In the genomic region with DNA sequence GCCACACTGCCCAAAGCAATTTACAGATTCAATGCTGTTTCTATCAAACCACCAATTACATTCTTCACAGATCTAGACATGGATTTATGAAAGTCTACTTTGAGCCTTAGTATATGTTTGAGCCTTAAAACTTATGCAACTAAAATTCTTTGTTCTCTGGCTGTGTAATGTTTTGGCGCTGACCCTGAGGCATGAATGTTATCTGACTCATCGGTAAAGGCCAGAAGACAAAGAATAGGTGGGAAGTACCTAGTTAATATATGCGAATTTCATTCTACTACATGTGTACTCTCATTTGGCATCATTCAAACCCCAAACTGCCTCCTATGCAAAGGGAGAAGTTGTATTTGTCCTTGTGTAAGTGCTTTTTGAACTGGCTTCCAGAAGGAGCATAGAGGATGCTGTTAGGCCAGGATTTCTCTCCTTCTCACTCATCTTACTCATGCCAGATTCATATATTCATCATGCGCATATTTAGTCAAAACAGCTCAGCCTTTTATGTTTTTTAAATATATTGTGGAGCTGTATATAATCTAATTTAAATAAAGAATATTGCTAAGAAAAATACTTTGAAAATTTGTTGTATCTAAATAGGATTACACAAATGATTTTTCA, we compare ENCODE assay signal across 10 cellular contexts.
DNase-seq lines count a peak whose midpoint lies in the region; ATAC-seq and TF ChIP-seq lines count a peak whose summit lies in the region.
"Had no signal": no experiment of that assay in that cellular context is flagged by ENCODE, and none has a peak within 500 bp of the region (broad histone marks: within the 10 kb centered on the region; RNA-seq: fewer than 3 reads in every experiment).

No MANE protein-coding gene starts in this region.

- 0 out of 2 replicates have a peak overlapping the region, but pooled peaks have one; percentile 2 for H2AFZ ChIP-seq in PC-3 (ENCODE audit: low read length)

- H3K4me1 ChIP-seq in PC-3 (ENCODE audit: insufficient read depth, low read length): peaks cover 17% of the 10 kb centered on the region
- H3K4me1 ChIP-seq: Caco-2 had no signal

- H3K27ac ChIP-seq in PC-3 (ENCODE audit: low read length): peak overlapping the region; percentile 15

- no peak overlapping the region for H3K9ac ChIP-seq in PC-3 (ENCODE audit: low read length)

- 0 out of 2 replicates have a peak overlapping the region, but pooled peaks have one; percentile 22 for H3K4me2 ChIP-seq in PC-3 (ENCODE audit: low read length)

- no peaks in the 10 kb centered on the region for H4K20me1 ChIP-seq in PC-3 (ENCODE audit: low read length)

- no peak overlapping the region for H3K4me3 ChIP-seq in PC-3 (ENCODE audit: low read length)
- no peak overlapping the region for H3K4me3 ChIP-seq in fibroblast of pulmonary artery (replicated peaks; ENCODE audit: low read depth, low read length)

- no peaks in the 10 kb centered on the region for H3K9me2 ChIP-seq in PC-3 (replicated peaks; ENCODE audit: low read length)

- ATAC-seq in GM21619 (IDR thresholded peaks at IDR 0.05; ENCODE audit: unreplicated experiment) (peak; percentile 33), PC-3 (peak; percentile 96), HG03135 (IDR thresholded peaks at IDR 0.05; ENCODE audit: unreplicated experiment) (no peak)

- intact Hi-C loops in PC-3 (cut with micrococcal nuclease): loop anchor here (1.0 to 5.0 kb wide), 4 partner anchors 19 to 126 kb away; no protein-coding TSS in a partner anchor

- DNase-seq in AG09319 (ENCODE audit: extremely low read depth, low read depth) (peak; percentile 18), PC-3 (peak; percentile 80), fibroblast of pulmonary artery (ENCODE audit: low read depth) (peak; percentile 65), NCI-H1694 (lab: John Stamatoyannopoulos, UW) (no peak), NCI-H2171 treated with DMSO at 0.1 percent for 48 hours (lab: John Stamatoyannopoulos, UW) (no peak)
- DNase-seq in activated CD4-positive, alpha-beta T cell treated with anti-CD3 and anti-CD28 coated beads for 1 hour: no peak
- DNase-seq: Caco-2; central memory CD4-positive, alpha-beta T cell had no signal

- no peaks in the 10 kb centered on the region for H3K79me2 ChIP-seq in PC-3 (ENCODE audit: low read length)

- CTCF ChIA-PET in PC-3 (lab: Charles Lee): no interaction called here

- no peak for TF ChIP-seq CTCF in AG09319 (IDR thresholded peaks at IDR 0.05; ENCODE audit: low read depth, low read length)
- TF ChIP-seq CTCF in PC-3 (conservative IDR thresholded peaks at IDR 0.05; ENCODE audit: low read depth, low read length): no peak
- TF ChIP-seq CTCF in fibroblast of pulmonary artery (IDR thresholded peaks at IDR 0.05; ENCODE audit: low read length, missing control alignments): no peak

- no peaks in the 10 kb centered on the region for H3K9me3 ChIP-seq in PC-3 (ENCODE audit: low read length)

- BruUV-seq in PC-3 (replicated peaks; lab: Mats Ljungman, UMichigan): no TSS peak

- H3F3A ChIP-seq in PC-3 (ENCODE audit: low read length, unreplicated experiment): no peaks in the 10 kb centered on the region

- POLR2A ChIA-PET in PC-3 (lab: Charles Lee; ENCODE audit: unreplicated experiment): no interaction called here

- H3K36me3 ChIP-seq in PC-3 (ENCODE audit: low read depth, low read length): no peaks in the 10 kb centered on the region

- no peaks in the 10 kb centered on the region for H3K27me3 ChIP-seq in PC-3 (ENCODE audit: low read length)

Comparison
In these comparisons a context has a peak if more than half of its experiments do, and no peak if none do; other contexts are left out.
1. DNase-seq: peak in AG09319 (single experiment), PC-3 (single experiment) and fibroblast of pulmonary artery (single experiment); none in activated CD4-positive, alpha-beta T cell treated with anti-CD3 and anti-CD28 coated beads for 1 hour (single experiment), NCI-H1694 (single experiment) and NCI-H2171 treated with DMSO at 0.1 percent for 48 hours (single experiment).